Comparison of ENCODE assay signal across 8 cellular contexts in the genomic region with DNA sequence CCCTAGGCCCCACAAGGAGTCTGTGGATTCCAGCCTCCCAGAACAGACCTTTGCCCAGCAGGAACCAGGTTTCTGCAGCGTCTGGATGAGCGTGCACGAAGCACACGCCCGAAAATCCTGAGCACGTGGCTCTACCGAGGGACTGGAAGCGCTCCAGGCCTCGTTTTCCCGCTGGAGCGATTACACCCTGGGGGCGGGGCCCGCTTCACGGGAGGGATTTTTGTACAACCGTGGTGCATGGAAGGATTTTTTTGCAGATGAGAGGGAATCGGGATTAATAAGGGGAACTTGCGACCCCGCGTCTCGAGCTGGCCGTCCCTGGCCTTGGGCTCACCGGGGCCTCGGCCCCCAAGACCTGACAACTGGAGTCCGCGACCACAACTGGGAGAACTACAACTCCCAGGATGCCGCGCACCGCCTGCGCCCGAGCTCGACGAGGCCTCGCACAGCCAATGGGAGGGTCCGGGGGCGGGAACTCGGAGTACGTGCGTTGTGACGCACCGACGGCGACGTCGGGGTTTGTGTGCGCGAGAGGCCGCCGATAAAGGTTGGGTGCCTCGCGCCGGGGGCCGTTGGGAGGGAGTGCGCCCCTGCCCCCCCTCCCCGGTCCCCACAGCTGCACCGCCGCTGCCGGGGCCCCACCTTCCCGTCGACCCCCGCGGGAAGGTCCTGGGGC. TPM values are rescaled to one million over a fixed set of nuclear protein-coding genes. Genes with fewer than 3 reads are reported as not detected.
DNase-seq lines count a peak whose midpoint lies in the region; TF ChIP-seq lines count a peak whose summit lies in the region.

A gene (plus strand): TSS at position 518 of the 676 bp plus-strand sequence. CDS start 3,294 bp downstream, outside the sequence.

- H3K4ac ChIP-seq in H9 (ENCODE audit: low read depth, low read length), result no peak within 1 kb of the TSS

- H3K27me3 Mint-ChIP-seq in H9 (ENCODE audit: low read depth), result peaks cover 2% of the 10 kb centered on the region; the same call in 1 of the 2 replicates
- peaks cover 4% of the 10 kb centered on the region for H3K27me3 Mint-ChIP-seq in neural crest cell (ENCODE audit: low read depth)

- TF ChIP-seq EP300 in stomach (IDR thresholded peaks at IDR 0.05), result no peak

- TF ChIP-seq POLR2A in Raji (IDR thresholded peaks at IDR 0.05; ENCODE audit: insufficient read depth, low read depth, low read length) (peak; percentile 59), stomach (IDR thresholded peaks at IDR 0.05) (peak in 1 of 4 donors; percentile 71)

- H3K18ac ChIP-seq in H9 (ENCODE audit: insufficient read length, low read depth, low read length), result peak within 1 kb of the TSS; percentile 83

- DNase-seq in ELF-1 (ENCODE audit: low read depth, low spot score) (peak; percentile 98), H9 (peak; percentile 99), M059J (ENCODE audit: low read depth) (peak; percentile 98), activated gamma-delta T cell (lab: John Stamatoyannopoulos, UW) (peak; percentile 92), foreskin fibroblast (peak; percentile 99 to 100), neural crest cell (ENCODE audit: low read depth, low spot score) (peak; percentile 95), stomach (peak; percentile 99)

- no peak within 1 kb of the TSS for H2BK120ac ChIP-seq in H9 (ENCODE audit: low read depth, low read length, poor library complexity, severe bottlenecking)

- H3K23me2 ChIP-seq in H9 (ENCODE audit: insufficient read length, low read depth, low read length, poor library complexity, severe bottlenecking), result peaks cover 5% of the 10 kb centered on the region

- H3T11ph ChIP-seq in H9 (ENCODE audit: low read length), result no peak within 1 kb of the TSS

- H3K4me2 ChIP-seq in H9 (ENCODE audit: insufficient read depth, insufficient read length, low read length), result peak within 1 kb of the TSS; percentile 63

- no peaks in the 10 kb centered on the region for H3K9me3 Mint-ChIP-seq in H9
- no peaks in the 10 kb centered on the region for H3K9me3 Mint-ChIP-seq in neural crest cell

- peak within 1 kb of the TSS; percentile 90 to 98 (median 90); a peak in 5 of 7 replicates for H3K27ac Mint-ChIP-seq in H9
- peak within 1 kb of the TSS; percentile 97 for H3K27ac Mint-ChIP-seq in neural crest cell (ENCODE audit: unreplicated experiment)

- intact Hi-C loops in stomach (cut with DNase I; ENCODE audit: low total_unique reads), result no loop called here

- peak within 1 kb of the TSS; percentile 57 to 81 for H3K4me3 ChIP-seq in foreskin fibroblast (ENCODE audit: low read depth in 1 of 2, low read length in 2 of 2)
- H3K4me3 ChIP-seq in stomach, result peak within 1 kb of the TSS; percentile 51 to 69 (median 60)

- H3K4me1 ChIP-seq in H9 (ENCODE audit: insufficient read depth, low read length), result no peaks in the 10 kb centered on the region
- H3K4me1 ChIP-seq in stomach, result peaks cover 14 to 30% (median 25%) of the 10 kb centered on the region in 4 donors

- H3K56ac ChIP-seq in H9 (ENCODE audit: insufficient read length, low read depth, low read length), result no peak within 1 kb of the TSS

- H2BK20ac ChIP-seq in H9 (ENCODE audit: low read depth, low read length, poor library complexity, severe bottlenecking), result no peak within 1 kb of the TSS

- H3K27ac ChIP-seq in H9 (ENCODE audit: insufficient read length, low read depth, low read length) (no peak within 1 kb of the TSS), stomach (peak within 1 kb of the TSS; percentile 94 to 98 (median 95))

- H3K36me3 Mint-ChIP-seq in H9 (ENCODE audit: insufficient read depth in 1 of 3, low read depth in 3 of 3), result peaks cover 0 to 16% (median 2%) of the 10 kb centered on the region in 3 experiments; a peak in 5 of 7 replicates
- no peaks in the 10 kb centered on the region for H3K36me3 Mint-ChIP-seq in neural crest cell (ENCODE audit: low read depth)

- H2BK15ac ChIP-seq in H9 (ENCODE audit: low read depth, low read length), result no peak within 1 kb of the TSS

- H2AK5ac ChIP-seq in H9 (ENCODE audit: insufficient read length, low read length), result no peak within 1 kb of the TSS

- no peak within 1 kb of the TSS for H2BK12ac ChIP-seq in H9 (ENCODE audit: insufficient read length, low read depth, low read length)

- H2AFZ ChIP-seq in H9 (ENCODE audit: low read length), result peak within 1 kb of the TSS; percentile 84

- H4K5ac ChIP-seq in H9 (ENCODE audit: insufficient read length, low read depth, low read length), result no peak within 1 kb of the TSS

- no peaks in the 10 kb centered on the region for H4K20me1 ChIP-seq in H9 (ENCODE audit: control insufficient read depth, insufficient read depth, insufficient read length)

- H3K4me1 Mint-ChIP-seq in H9 (peaks cover 27 to 57% of the 10 kb centered on the region in 2 experiments), neural crest cell (peaks cover 47% of the 10 kb centered on the region)

- H3K9me3 ChIP-seq in H9 (ENCODE audit: control insufficient read depth, low read depth, low read length), result no peaks in the 10 kb centered on the region
- H3K9me3 ChIP-seq in stomach, result no peaks in the 10 kb centered on the region

- peaks cover 0 to 10% (median 6%) of the 10 kb centered on the region in 4 donors for H3K36me3 ChIP-seq in stomach

- H2BK5ac ChIP-seq in H9 (ENCODE audit: insufficient read length, low read length), result no peak within 1 kb of the TSS

- no peak within 1 kb of the TSS for H4K91ac ChIP-seq in H9 (ENCODE audit: insufficient read length, low read depth, low read length)

- peak within 1 kb of the TSS; percentile 80; the same call in 1 of the 2 replicates for H3K14ac ChIP-seq in H9 (ENCODE audit: insufficient read depth, low read length)

- peak within 1 kb of the TSS; percentile 63 for H3K9ac ChIP-seq in H9 (ENCODE audit: extremely low read depth, insufficient read length, low read length)

- no peaks in the 10 kb centered on the region for H3K79me1 ChIP-seq in H9 (ENCODE audit: insufficient read depth, low read depth, low read length, poor library complexity, severe bottlenecking)

- no peaks in the 10 kb centered on the region for H3K79me2 ChIP-seq in H9 (ENCODE audit: insufficient read depth, low read length)

- no peak for TF ChIP-seq CTCF in H9 (conservative IDR thresholded peaks at IDR 0.05)
- TF ChIP-seq CTCF in foreskin fibroblast (IDR thresholded peaks at IDR 0.05; ENCODE audit: low read depth, low read length), result no peak
- no peak for TF ChIP-seq CTCF in neural crest cell (conservative IDR thresholded peaks at IDR 0.05)
- no peak for TF ChIP-seq CTCF in stomach (IDR thresholded peaks at IDR 0.05)

- H3K27me3 ChIP-seq in H9 (ENCODE audit: insufficient read depth, low read length), result no peaks in the 10 kb centered on the region
- no peaks in the 10 kb centered on the region for H3K27me3 ChIP-seq in stomach

- peak within 1 kb of the TSS; percentile 85 to 93 for H3K4me3 Mint-ChIP-seq in H9
- peak within 1 kb of the TSS; percentile 99 for H3K4me3 Mint-ChIP-seq in neural crest cell

- WGBS in H9 (ENCODE audit: extremely low coverage, insufficient read length, low lambda C conversion rate), result no CpG with 5 or more reads among the region's 61 CpGs
- WGBS in stomach, 5 donors, result 0 to 3% (median 1%) methylated on average over 25 to 61 of the region's 61 CpGs

- H4K8ac ChIP-seq in H9 (replicated peaks; ENCODE audit: insufficient read length, low read depth, low read length), result no peak within 1 kb of the TSS

- H3K23ac ChIP-seq in H9 (ENCODE audit: insufficient read length, low read depth, low read length), result no peak within 1 kb of the TSS

RNA-seq across cellular contexts. Expression of the gene that starts here (rescaled TPM):
- total RNA-seq in H9 (2021) (16.5 and 16.6 TPM in 2 replicates), neural crest cell (14.8 and 15.0 TPM in 2 replicates), stomach (10 to 100 TPM in 1 of 5 donors, 1 to 10 TPM in 3, under 1 TPM in 1; 0.58 to 16.1 (median 5.7) TPM)
- total RNA-seq in M059J (2014; rRNA removed; shearing (Covaris generic)), result 8.8 and 13.9 TPM in 2 replicates
- 1 to 10 TPM; 2.0 to 7.2 (median 4.3) TPM for polyA plus RNA-seq in stomach
